ENCODE assay signal across 11 cellular contexts in genomic region chr13:23956106-23956505, GRCh38. TPM values are rescaled to one million over a fixed set of nuclear protein-coding genes. Genes with fewer than 3 reads are reported as not detected.
DNase-seq lines count a peak whose midpoint lies in the region; ATAC-seq and TF ChIP-seq lines count a peak whose summit lies in the region.
"Had no signal": no experiment of that assay in that cellular context is flagged by ENCODE, and none has a peak within 500 bp of the region (broad histone marks: within the 10 kb centered on the region; RNA-seq: fewer than 3 reads in every experiment).

No MANE protein-coding gene starts in this region.

- H3K36me3 Mint-ChIP-seq in activated T-cell treated with anti-CD3 and anti-CD28 coated beads, Interleukin-2, amount 50 U/mL, for 4 hours (ENCODE audit: insufficient read depth), result no peaks in the 10 kb centered on the region
- H3K36me3 Mint-ChIP-seq in endothelial cell (ENCODE audit: low read depth, unreplicated experiment), result no peaks in the 10 kb centered on the region

- no peak overlapping the region for H3K4me3 Mint-ChIP-seq in activated T-cell treated with anti-CD3 and anti-CD28 coated beads, Interleukin-2, amount 50 U/mL, for 4 hours
- no peak overlapping the region for H3K4me3 Mint-ChIP-seq in stimulated activated naive CD8-positive, alpha-beta T cell treated with anti-CD3 and anti-CD28 coated beads, Interleukin-15, amount 100 ng/mL, for 72 hours
- no peak overlapping the region for H3K4me3 Mint-ChIP-seq in endothelial cell (ENCODE audit: unreplicated experiment)

- H3K27ac Mint-ChIP-seq in stimulated activated naive CD8-positive, alpha-beta T cell treated with anti-CD3 and anti-CD28 coated beads, Interleukin-15, amount 100 ng/mL, for 72 hours, result peak overlapping the region in 1 of 2 donors; percentile 55
- H3K27ac Mint-ChIP-seq in endothelial cell (ENCODE audit: unreplicated experiment), result no peak overlapping the region

- no peaks in the 10 kb centered on the region for H3K9me3 Mint-ChIP-seq in activated T-cell treated with anti-CD3 and anti-CD28 coated beads, Interleukin-2, amount 50 U/mL, for 4 hours
- H3K9me3 Mint-ChIP-seq in stimulated activated naive CD8-positive, alpha-beta T cell treated with anti-CD3 and anti-CD28 coated beads, Interleukin-15, amount 100 ng/mL, for 72 hours, result no peaks in the 10 kb centered on the region
- no peaks in the 10 kb centered on the region for H3K9me3 Mint-ChIP-seq in endothelial cell (ENCODE audit: unreplicated experiment)

- H3K4me1 Mint-ChIP-seq in activated T-cell treated with anti-CD3 and anti-CD28 coated beads, Interleukin-2, amount 50 U/mL, for 4 hours (ENCODE audit: low read depth), result peaks cover 3% of the 10 kb centered on the region
- H3K4me1 Mint-ChIP-seq in stimulated activated naive CD8-positive, alpha-beta T cell treated with anti-CD3 and anti-CD28 coated beads, Interleukin-15, amount 100 ng/mL, for 72 hours, result peaks cover 21% of the 10 kb centered on the region
- peaks cover 12% of the 10 kb centered on the region for H3K4me1 Mint-ChIP-seq in endothelial cell (ENCODE audit: unreplicated experiment)

- peak overlapping the region; percentile 40 for H3K27ac ChIP-seq in epithelial cell of prostate

- DNase-seq in activated T-cell treated with anti-CD3 and anti-CD28 coated beads, Interleukin-2, amount 50 U/mL, for 4 hours, result no peak
- DNase-seq in activated T-cell treated with anti-CD3 and anti-CD28 coated beads, Interleukin-2, amount 50 U/mL, for 1 hour, result no peak
- peak; percentile 74 for DNase-seq in M059J (ENCODE audit: low read depth)
- DNase-seq in epithelial cell of prostate (ENCODE audit: low read depth, low spot score), result peak; percentile 72
- DNase-seq in stimulated activated naive CD8-positive, alpha-beta T cell treated with anti-CD3 and anti-CD28 coated beads, Interleukin-15, amount 100 ng/mL, for 72 hours, result peak in 1 of 2 donors; percentile 52
- DNase-seq in RKO (ENCODE audit: low spot score), result no peak
- no peak for DNase-seq in endothelial cell (ENCODE audit: low spot score)
- DNase-seq: NCI-H1092; stimulated activated naive CD4-positive, alpha-beta T cell had no signal

- peaks cover 5% of the 10 kb centered on the region for H3K27me3 Mint-ChIP-seq in activated T-cell treated with anti-CD3 and anti-CD28 coated beads, Interleukin-2, amount 50 U/mL, for 4 hours (ENCODE audit: low read depth)
- H3K27me3 Mint-ChIP-seq in stimulated activated naive CD8-positive, alpha-beta T cell treated with anti-CD3 and anti-CD28 coated beads, Interleukin-15, amount 100 ng/mL, for 72 hours, result peaks cover 33% of the 10 kb centered on the region
- peaks cover 5% of the 10 kb centered on the region for H3K27me3 Mint-ChIP-seq in endothelial cell (ENCODE audit: unreplicated experiment)

- TF ChIP-seq CTCF in endothelial cell (IDR thresholded peaks at IDR 0.05; ENCODE audit: unreplicated experiment), result no peak

- peak; percentile 74 to 78 for ATAC-seq in activated T-cell treated with anti-CD3 and anti-CD28 coated beads, Interleukin-2, amount 50 U/mL, for 4 hours
- peak; percentile 95 for ATAC-seq in stimulated activated naive CD8-positive, alpha-beta T cell treated with anti-CD3 and anti-CD28 coated beads, Interleukin-15, amount 100 ng/mL, for 72 hours
- no peak for ATAC-seq in HG03097 (IDR thresholded peaks at IDR 0.05; ENCODE audit: low FRiP score, unreplicated experiment)

RNA-seq across cellular contexts. Expression of gene C1QTNF9B, which starts 58.8 kb away (rescaled TPM):
- not detected for total RNA-seq in activated T-cell treated with anti-CD3 and anti-CD28 coated beads, Interleukin-2, amount 50 U/mL, for 4 hours
- not detected in 2 replicates for total RNA-seq in M059J (2014; rRNA removed; shearing (Covaris generic))
- not detected for total RNA-seq in endothelial cell (ENCODE audit: unreplicated experiment)
- total RNA-seq: activated CD8-positive, alpha-beta memory T cell treated with anti-CD3 and anti-CD28 coated beads for 36 hours had no signal

Comparison
In these comparisons a context has a peak if more than half of its experiments do, and no peak if none do; other contexts are left out.
1. DNase-seq: peak in M059J (single experiment) and epithelial cell of prostate (single experiment); none in activated T-cell treated with anti-CD3 and anti-CD28 coated beads, Interleukin-2, amount 50 U/mL, for 4 hours (single experiment), activated T-cell treated with anti-CD3 and anti-CD28 coated beads, Interleukin-2, amount 50 U/mL, for 1 hour (single experiment), RKO (single experiment) and endothelial cell (single experiment).